In the genomic region with DNA sequence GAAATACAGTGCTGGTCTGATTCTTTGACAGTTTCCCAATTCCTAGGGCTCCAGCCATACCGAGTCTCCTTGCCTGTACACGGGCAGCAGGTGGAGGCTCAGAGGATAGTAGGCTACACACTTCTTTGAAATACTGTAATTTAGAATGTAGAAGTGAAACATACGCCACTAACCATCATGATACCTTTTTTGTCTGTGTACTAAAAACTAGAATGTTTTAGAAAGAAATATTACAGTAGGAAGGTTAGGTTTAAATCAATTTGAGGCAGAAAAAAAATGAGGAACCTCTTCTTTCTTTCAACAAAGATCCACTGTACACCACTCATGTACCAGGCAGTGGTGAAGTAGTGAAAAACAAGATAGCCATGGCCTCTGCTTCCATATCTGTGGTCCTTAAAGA, we compare ENCODE assay signal across 16 cellular contexts.
DNase-seq lines count a peak whose midpoint lies in the region; ATAC-seq and TF ChIP-seq lines count a peak whose summit lies in the region.
"Had no signal": no experiment of that assay in that cellular context is flagged by ENCODE, and none has a peak within 500 bp of the region (broad histone marks: within the 10 kb centered on the region; RNA-seq: fewer than 3 reads in every experiment).

No MANE protein-coding gene starts in this region.

- intact Hi-C loops in right cardiac atrium (cut with DNase I), result no loop called here

- peaks cover 54% of the 10 kb centered on the region for H3K4me1 Mint-ChIP-seq in endothelial cell (ENCODE audit: unreplicated experiment)

- WGBS in right cardiac atrium, result 72% methylated on average over 3 of the region's 3 CpGs

- no peak for DNase-seq in endothelial cell (ENCODE audit: low spot score)
- DNase-seq in iPS-NIHi11 (ENCODE audit: low spot score), result no peak
- no peak for DNase-seq in DMS153 (lab: John Stamatoyannopoulos, UW)
- DNase-seq in AG20443 (ENCODE audit: low spot score), result no peak
- DNase-seq in right cardiac atrium, result no peak
- DNase-seq: CD8-positive, alpha-beta memory T cell; kidney glomerular epithelial cell; T-cell had no signal

- H3K4me3 Mint-ChIP-seq in endothelial cell (ENCODE audit: unreplicated experiment), result no peak overlapping the region
- H3K4me3 Mint-ChIP-seq: activated CD8-positive, alpha-beta T cell treated with anti-CD3 and anti-CD28 coated beads for 36 hours; dendritic cell treated with granulocyte-macrophage colony-stimulating factor and Interleukin-4, amounts not matched to agents 40 ng/mL and 50 ng/mL, for 4 days had no signal

- peak overlapping the region; percentile 95 for H3K27ac Mint-ChIP-seq in endothelial cell (ENCODE audit: unreplicated experiment)
- H3K27ac Mint-ChIP-seq: activated CD8-positive, alpha-beta T cell treated with anti-CD3 and anti-CD28 coated beads for 36 hours; dendritic cell treated with granulocyte-macrophage colony-stimulating factor and Interleukin-4, amounts not matched to agents 40 ng/mL and 50 ng/mL, for 4 days; T-cell had no signal

- no peak overlapping the region for H3K27ac ChIP-seq in right cardiac atrium (ENCODE audit: low read length)
- H3K27ac ChIP-seq: KMS-11 had no signal

- no peaks in the 10 kb centered on the region for H3K27me3 ChIP-seq in right cardiac atrium (ENCODE audit: control insufficient read depth, insufficient read depth)

- H3K9me3 Mint-ChIP-seq in endothelial cell (ENCODE audit: unreplicated experiment), result no peaks in the 10 kb centered on the region
- H3K9me3 Mint-ChIP-seq: activated CD8-positive, alpha-beta T cell treated with anti-CD3 and anti-CD28 coated beads for 36 hours; dendritic cell treated with granulocyte-macrophage colony-stimulating factor and Interleukin-4, amounts not matched to agents 40 ng/mL and 50 ng/mL, for 4 days; T-cell had no signal

- no peak overlapping the region for H3K4me3 ChIP-seq in right cardiac atrium (ENCODE audit: low read length)

- no peaks in the 10 kb centered on the region for H3K9me3 ChIP-seq in right cardiac atrium (ENCODE audit: control insufficient read depth, low read length)

- H3K27me3 Mint-ChIP-seq in endothelial cell (ENCODE audit: unreplicated experiment), result peaks cover 2% of the 10 kb centered on the region

- H3K36me3 Mint-ChIP-seq in endothelial cell (ENCODE audit: low read depth, unreplicated experiment), result no peaks in the 10 kb centered on the region
- H3K36me3 Mint-ChIP-seq: CD8-positive, alpha-beta memory T cell; T-cell had no signal

- ATAC-seq in GM19023 (IDR thresholded peaks at IDR 0.05; ENCODE audit: unreplicated experiment) (peak; percentile 45), GM21529 (IDR thresholded peaks at IDR 0.05; ENCODE audit: unreplicated experiment) (peak; percentile 63), HG03064 (IDR thresholded peaks at IDR 0.05; ENCODE audit: low read depth, unreplicated experiment) (peak; percentile 60), right cardiac atrium (no peak)
- ATAC-seq: activated CD8-positive, alpha-beta T cell treated with anti-CD3 and anti-CD28 coated beads for 36 hours; HCT116; sciatic nerve; T-cell had no signal

- no peak for TF ChIP-seq CTCF in endothelial cell (IDR thresholded peaks at IDR 0.05; ENCODE audit: unreplicated experiment)

- H3K4me1 ChIP-seq in right cardiac atrium (ENCODE audit: control insufficient read depth, insufficient read depth, low read length), result no peaks in the 10 kb centered on the region

Comparison
In these comparisons a context has a peak if more than half of its experiments do, and no peak if none do; other contexts are left out.
1. ATAC-seq: peak in GM19023 (single experiment), GM21529 (single experiment) and HG03064 (single experiment); none in right cardiac atrium (0 of 2).